ENCODE assay signal across 26 cellular contexts in the genomic region with DNA sequence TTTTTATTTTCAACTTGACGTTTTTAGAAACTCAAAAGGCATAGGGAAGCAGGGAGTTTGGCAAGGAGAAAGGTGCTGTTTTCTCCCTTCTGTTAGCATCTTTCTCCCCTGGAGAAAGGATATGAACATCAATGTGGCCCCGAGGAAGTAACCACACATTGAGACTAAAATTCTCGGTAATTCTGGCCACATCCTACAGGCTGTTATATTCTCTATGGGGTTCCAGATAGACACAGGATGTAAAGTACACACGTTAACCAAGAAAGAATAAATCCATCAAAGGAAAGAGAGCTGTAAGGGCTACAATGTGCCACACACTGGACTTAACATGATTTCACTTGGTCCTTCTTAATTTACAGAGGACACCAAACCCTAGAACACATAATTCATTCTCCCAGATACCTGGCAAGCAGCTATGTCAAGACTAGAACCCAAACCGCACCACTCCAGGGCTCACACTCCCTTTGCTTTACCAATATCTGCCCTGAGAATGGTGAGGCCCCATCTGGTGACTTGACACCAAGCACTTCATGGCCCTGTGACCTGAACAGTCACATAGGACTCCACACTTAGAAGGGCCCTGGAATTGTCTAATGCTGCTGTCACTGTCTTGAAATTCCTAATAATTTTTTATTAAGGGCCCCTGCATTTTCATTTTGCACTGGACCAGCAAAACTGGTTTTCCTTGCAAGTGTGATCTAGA.
"Had no signal": no experiment of that assay in that cellular context is flagged by ENCODE, and none has a peak within 500 bp of the region (broad histone marks: within the 10 kb centered on the region; RNA-seq: fewer than 3 reads in every experiment).

No MANE protein-coding gene starts in this region.

- H3K36me3 Mint-ChIP-seq: activated naive CD4-positive, alpha-beta T cell treated with anti-CD3 and anti-CD28 coated beads, Interleukin-2, amount 50 U/mL, for 24 hours; T-cell had no signal

- H3K4me1 ChIP-seq: adrenal gland, ascending aorta, left lung, right lobe of liver, stomach, suprapubic skin, tibial nerve had no signal

- H3K36me3 ChIP-seq: adrenal gland, ascending aorta, brain microvascular endothelial cell, esophagus squamous epithelium, heart right ventricle, left lung, right lobe of liver, stomach, suprapubic skin, tibial nerve had no signal

- H3K4me1 Mint-ChIP-seq: activated B cell treated with CpG ODN at 0.5 μM for 24 hours; activated naive CD4-positive, alpha-beta T cell treated with anti-CD3 and anti-CD28 coated beads, Interleukin-2, amount 50 U/mL, for 24 hours; T-cell had no signal

- H3K4me3 ChIP-seq: adrenal gland, ascending aorta, esophagus squamous epithelium, heart right ventricle, left lung, lung, right lobe of liver, skin epidermis, stomach, suprapubic skin, tibial nerve had no signal

- H3K27ac ChIP-seq: adrenal gland, ascending aorta, brain microvascular endothelial cell, esophagus squamous epithelium, heart right ventricle, left lung, right lobe of liver, skin epidermis, stomach, suprapubic skin, tibial nerve had no signal

- H3K4me3 Mint-ChIP-seq: activated B cell treated with CpG ODN at 0.5 μM for 24 hours; activated naive CD4-positive, alpha-beta T cell treated with anti-CD3 and anti-CD28 coated beads, Interleukin-2, amount 50 U/mL, for 24 hours; neural crest cell; T-cell had no signal

- H3K27ac Mint-ChIP-seq: activated B cell treated with CpG ODN at 0.5 μM for 24 hours; activated naive CD4-positive, alpha-beta T cell treated with anti-CD3 and anti-CD28 coated beads, Interleukin-2, amount 50 U/mL, for 24 hours; T-cell had no signal

- H3K27me3 ChIP-seq: adrenal gland, ascending aorta, brain microvascular endothelial cell, esophagus squamous epithelium, right lobe of liver, suprapubic skin, tibial nerve had no signal

- ATAC-seq: heart right ventricle; left lung; naive thymus-derived CD4-positive, alpha-beta T cell; right lobe of liver; T-cell had no signal

- H3K9me3 ChIP-seq: ascending aorta, right lobe of liver, suprapubic skin had no signal

- DNase-seq: activated B cell treated with CpG ODN at 0.5 μM for 24 hours; activated CD4-positive, alpha-beta T cell treated with anti-CD3 and anti-CD28 coated beads for 48 hours; activated effector memory CD4-positive, alpha-beta T cell treated with anti-CD3 and anti-CD28 coated beads, Interleukin-2, amount 50 U/mL, for 16 hours; activated T-cell treated with anti-CD3 and anti-CD28 coated beads for 4 hours; adrenal gland; brain microvascular endothelial cell; central memory CD4-positive, alpha-beta T cell; dermis blood vessel endothelial cell; effector memory CD4-positive, alpha-beta T cell; esophagus squamous epithelium; heart right ventricle; left lung; naive thymus-derived CD4-positive, alpha-beta T cell; occipital lobe; right lobe of liver; stimulated activated CD4-positive, alpha-beta T cell treated with anti-CD3 and anti-CD28 coated beads, Interleukin-1b, Interleukin-23, amount 100 ng/mL, for 48 hours; stomach; T-cell; T-helper 9 cell had no signal
